In genomic region chr2:23487735-23488492, GRCh38 we compare ENCODE assay signal across 11 cellular contexts.
DNase-seq lines count a peak whose midpoint lies in the region; ATAC-seq and TF ChIP-seq lines count a peak whose summit lies in the region.
"Had no signal": no experiment of that assay in that cellular context is flagged by ENCODE, and none has a peak within 500 bp of the region (broad histone marks: within the 10 kb centered on the region; RNA-seq: fewer than 3 reads in every experiment).

No MANE protein-coding gene starts in this region.

- TF ChIP-seq POLR2A in right lobe of liver (IDR thresholded peaks at IDR 0.05), result no peak

- no peaks in the 10 kb centered on the region for H4K20me1 ChIP-seq in SK-N-SH (ENCODE audit: insufficient read depth)

- peaks cover 4% of the 10 kb centered on the region for H3K27me3 Mint-ChIP-seq in activated CD4-positive, alpha-beta T cell treated with anti-CD3 and anti-CD28 coated beads, Interleukin-2, amount 10 ng/mL, durations not matched to agents 7 days and 5 days

- TF ChIP-seq RAD21 in SK-N-SH (IDR thresholded peaks at IDR 0.05; ENCODE audit: low read length), result no peak

- H2AFZ ChIP-seq in SK-N-SH (ENCODE audit: low read depth), result no peak overlapping the region

- POLR2A ChIA-PET in activated CD4-positive, alpha-beta T cell treated with anti-CD3 and anti-CD28 coated beads, Interleukin-2, amount 10 ng/mL, durations not matched to agents 7 days and 5 days (lab: Charles Lee), result no interaction called here
- POLR2A ChIA-PET in SK-N-SH (lab: Yijun Ruan, JAX), result no interaction called here

- H3K9me3 Mint-ChIP-seq in activated CD4-positive, alpha-beta T cell treated with anti-CD3 and anti-CD28 coated beads, Interleukin-2, amount 10 ng/mL, durations not matched to agents 7 days and 5 days, result no peaks in the 10 kb centered on the region

- no peak for DNase-seq in activated CD4-positive, alpha-beta T cell treated with anti-CD3 and anti-CD28 coated beads, Interleukin-2, amount 10 ng/mL, durations not matched to agents 7 days and 5 days
- no peak for DNase-seq in activated CD4-positive, alpha-beta T cell treated with anti-CD3 and anti-CD28 coated beads, Interleukin-2, amount 50 U/mL, for 1 hour
- DNase-seq in HT1080 (ENCODE audit: low read depth), result peak; percentile 57
- DNase-seq in amniotic epithelial cell (ENCODE audit: low read depth), result peak; percentile 79
- DNase-seq in stimulated activated CD8-positive, alpha-beta memory T cell treated with anti-CD3 and anti-CD28 coated beads, Interleukin-4, amount 100 ng/mL, for 48 hours, result peak; percentile 65
- no peak for DNase-seq in SK-N-SH
- DNase-seq in right lobe of liver, result no peak
- DNase-seq in NCI-H2227 treated with DMSO at 0.1 percent for 48 hours (lab: John Stamatoyannopoulos, UW), result no peak
- DNase-seq: effector CD4-positive, alpha-beta T cell; left ventricle myocardium inferior; sigmoid colon had no signal

- no peaks in the 10 kb centered on the region for H3K9me3 ChIP-seq in SK-N-SH
- H3K9me3 ChIP-seq in right lobe of liver, result no peaks in the 10 kb centered on the region
- H3K9me3 ChIP-seq: left ventricle myocardium inferior, sigmoid colon had no signal

- CTCF ChIA-PET in activated CD4-positive, alpha-beta T cell treated with anti-CD3 and anti-CD28 coated beads, Interleukin-2, amount 10 ng/mL, durations not matched to agents 7 days and 5 days (lab: Charles Lee), result interaction anchor here (0.9 kb wide), 1 partner anchor 10 kb away, joined by 3 read pairs; no protein-coding TSS in a partner anchor
- CTCF ChIA-PET in SK-N-SH (lab: Yijun Ruan, JAX), result interaction anchor here (2.1 kb wide), 1 partner anchor 11 kb away, joined by 8 read pairs; no protein-coding TSS in a partner anchor

- no peak for ATAC-seq in right lobe of liver

- H3K4me1 ChIP-seq in SK-N-SH (ENCODE audit: control insufficient read depth in 1 of 2, insufficient read depth in 2 of 2, low read depth in 1 of 2, low read length in 1 of 2) (peaks cover 0 to 26% of the 10 kb centered on the region in 2 experiments; a peak in 1 of 4 replicates), right lobe of liver (no peaks in the 10 kb centered on the region)

- no peak overlapping the region for H3K4me2 ChIP-seq in SK-N-SH

- H3K4me1 Mint-ChIP-seq in activated CD4-positive, alpha-beta T cell treated with anti-CD3 and anti-CD28 coated beads, Interleukin-2, amount 10 ng/mL, durations not matched to agents 7 days and 5 days, result peaks cover 50% of the 10 kb centered on the region

- 83% methylated on average over 14 of the region's 14 CpGs for WGBS in SK-N-SH (ENCODE audit: low lambda C conversion rate)
- 89% methylated on average over 5 of the region's 14 CpGs for WGBS in right lobe of liver (ENCODE audit: insufficient coverage, low coverage, low lambda C conversion rate, missing lambda C conversion rate)

- intact Hi-C loops in right lobe of liver (cut with DNase I), result no loop called here

- TF ChIP-seq CTCF in SK-N-SH (IDR thresholded peaks at IDR 0.05), result no peak
- no peak for TF ChIP-seq CTCF in right lobe of liver (IDR thresholded peaks at IDR 0.05)

- H3K9ac ChIP-seq in SK-N-SH, result no peak overlapping the region

- H3F3A ChIP-seq in SK-N-SH (replicated peaks; ENCODE audit: insufficient read depth), result no peaks in the 10 kb centered on the region

- TF ChIP-seq EP300 in SK-N-SH (IDR thresholded peaks at IDR 0.05; ENCODE audit: borderline replicate concordance in 1 of 2, low read depth in 1 of 2, low read length in 1 of 2), result no peak

- H3K27me3 ChIP-seq in SK-N-SH (ENCODE audit: insufficient read depth) (no peaks in the 10 kb centered on the region), right lobe of liver (no peaks in the 10 kb centered on the region)
- H3K27me3 ChIP-seq: sigmoid colon had no signal

- no peak overlapping the region for H3K27ac ChIP-seq in SK-N-SH (ENCODE audit: low read depth in 2 of 2, low read length in 1 of 2)
- no peak overlapping the region for H3K27ac ChIP-seq in right lobe of liver
- H3K27ac ChIP-seq: left ventricle myocardium inferior, sigmoid colon had no signal

- H3K4me3 Mint-ChIP-seq in activated CD4-positive, alpha-beta T cell treated with anti-CD3 and anti-CD28 coated beads, Interleukin-2, amount 10 ng/mL, durations not matched to agents 7 days and 5 days, result peak overlapping the region; percentile 16

- H3K9me2 ChIP-seq in SK-N-SH, result no peaks in the 10 kb centered on the region

- H3K79me2 ChIP-seq in SK-N-SH (ENCODE audit: insufficient read depth), result no peaks in the 10 kb centered on the region

- H3K36me3 ChIP-seq in SK-N-SH (replicated peaks in 1 of 2; ENCODE audit: control insufficient read depth in 1 of 2, insufficient read depth in 2 of 2, low read length in 1 of 2) (no peaks in the 10 kb centered on the region), right lobe of liver (no peaks in the 10 kb centered on the region)
- H3K36me3 ChIP-seq: left ventricle myocardium inferior, sigmoid colon had no signal

- no peaks in the 10 kb centered on the region for H3K36me3 Mint-ChIP-seq in activated CD4-positive, alpha-beta T cell treated with anti-CD3 and anti-CD28 coated beads, Interleukin-2, amount 10 ng/mL, durations not matched to agents 7 days and 5 days (ENCODE audit: low read depth)

- H3K4me3 ChIP-seq in SK-N-SH (ENCODE audit: low read depth in 2 of 2, low read length in 1 of 2), result no peak overlapping the region
- no peak overlapping the region for H3K4me3 ChIP-seq in right lobe of liver
- H3K4me3 ChIP-seq: left ventricle myocardium inferior, sigmoid colon had no signal

- H3K27ac Mint-ChIP-seq in activated CD4-positive, alpha-beta T cell treated with anti-CD3 and anti-CD28 coated beads, Interleukin-2, amount 10 ng/mL, durations not matched to agents 7 days and 5 days, result no peak overlapping the region

TF ChIP-seq in SK-N-SH, 30 proteins besides CTCF, POLR2A, EP300 and RAD21:
- no peak for TF ChIP-seq RFX5 (IDR thresholded peaks at IDR 0.05; ENCODE audit: low read length)
- no peak for TF ChIP-seq TAF1 (IDR thresholded peaks at IDR 0.05; ENCODE audit: borderline replicate concordance, low read depth, low read length)
- no peak for TF ChIP-seq NRF1 (IDR thresholded peaks at IDR 0.05; ENCODE audit: low read depth, low read length)
- TF ChIP-seq TEAD4 (IDR thresholded peaks at IDR 0.05; ENCODE audit: borderline replicate concordance, insufficient read depth), result no peak
- no peak for TF ChIP-seq ELF1 (IDR thresholded peaks at IDR 0.05)
- TF ChIP-seq, protein P1, sequence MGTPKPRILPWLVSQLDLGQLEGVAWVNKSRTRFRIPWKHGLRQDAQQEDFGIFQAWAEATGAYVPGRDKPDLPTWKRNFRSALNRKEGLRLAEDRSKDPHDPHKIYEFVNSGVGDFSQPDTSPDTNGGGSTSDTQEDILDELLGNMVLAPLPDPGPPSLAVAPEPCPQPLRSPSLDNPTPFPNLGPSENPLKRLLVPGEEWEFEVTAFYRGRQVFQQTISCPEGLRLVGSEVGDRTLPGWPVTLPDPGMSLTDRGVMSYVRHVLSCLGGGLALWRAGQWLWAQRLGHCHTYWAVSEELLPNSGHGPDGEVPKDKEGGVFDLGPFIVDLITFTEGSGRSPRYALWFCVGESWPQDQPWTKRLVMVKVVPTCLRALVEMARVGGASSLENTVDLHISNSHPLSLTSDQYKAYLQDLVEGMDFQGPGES (IDR thresholded peaks at IDR 0.05; ENCODE audit: low read depth, low read length), result no peak
- TF ChIP-seq RCOR1 (IDR thresholded peaks at IDR 0.05; ENCODE audit: low read length), result no peak
- TF ChIP-seq NFIC (IDR thresholded peaks at IDR 0.05; ENCODE audit: borderline replicate concordance), result no peak
- TF ChIP-seq EZH2phosphoT487 (IDR thresholded peaks at IDR 0.05; ENCODE audit: borderline replicate concordance, low read depth), result no peak
- no peak for TF ChIP-seq TCF12 (IDR thresholded peaks at IDR 0.05)

Comparison
In these comparisons a context has a peak if more than half of its experiments do, and no peak if none do; other contexts are left out.
1. DNase-seq: peak in HT1080 (single experiment), amniotic epithelial cell (single experiment) and stimulated activated CD8-positive, alpha-beta memory T cell treated with anti-CD3 and anti-CD28 coated beads, Interleukin-4, amount 100 ng/mL, for 48 hours (single experiment); none in activated CD4-positive, alpha-beta T cell treated with anti-CD3 and anti-CD28 coated beads, Interleukin-2, amount 10 ng/mL, durations not matched to agents 7 days and 5 days (single experiment), activated CD4-positive, alpha-beta T cell treated with anti-CD3 and anti-CD28 coated beads, Interleukin-2, amount 50 U/mL, for 1 hour (single experiment), SK-N-SH (single experiment), right lobe of liver (0 of 3) and NCI-H2227 treated with DMSO at 0.1 percent for 48 hours (single experiment).